Comparison of ENCODE assay signal across 1 cellular context in the genomic region with DNA sequence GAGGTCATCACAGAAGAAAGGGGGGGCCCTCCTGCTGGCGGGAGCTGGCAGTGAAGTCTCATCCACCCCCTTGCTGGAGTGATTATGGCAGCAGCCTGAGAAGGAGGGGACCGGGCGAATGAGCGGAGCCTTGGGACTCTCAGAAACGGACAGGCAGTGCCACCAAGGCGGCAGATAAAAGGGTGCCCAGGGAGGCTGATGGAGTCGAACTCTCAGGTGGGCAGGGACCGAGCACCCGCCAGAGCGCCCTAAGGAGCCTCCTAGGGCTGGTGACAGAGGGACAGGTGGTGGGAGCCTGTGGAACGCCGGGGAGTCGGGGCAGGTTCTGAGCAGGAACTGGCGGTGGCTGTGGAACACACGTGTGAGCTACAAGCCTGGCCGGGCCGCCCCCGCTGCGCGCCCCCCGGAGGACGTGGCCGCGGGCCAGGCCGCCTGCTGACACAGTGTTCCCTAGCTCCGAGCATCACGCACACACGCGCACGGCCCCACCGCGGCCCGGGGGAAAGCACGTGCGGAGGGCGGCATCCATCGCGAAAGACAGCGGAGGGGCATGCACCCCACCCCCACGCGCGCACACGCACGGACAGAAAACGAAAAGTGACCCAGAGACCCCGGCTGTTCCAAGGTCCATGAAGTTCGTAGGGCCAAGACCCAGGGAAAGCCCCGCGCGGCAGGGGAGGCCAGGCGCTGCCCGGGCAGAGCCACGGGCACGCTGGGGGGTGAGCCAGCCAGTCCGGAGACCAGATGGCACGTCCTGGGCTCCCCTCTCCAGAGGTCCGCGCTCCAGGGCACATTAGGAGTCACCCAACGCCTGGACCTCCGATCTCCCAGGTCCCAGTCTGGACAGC.
TF ChIP-seq lines count a peak whose summit lies in the region.

No MANE protein-coding gene starts in this region.

TF ChIP-seq in HepG2, 621 proteins besides CTCF, POLR2A, EP300 and RAD21 (continues in another document):
- TF ChIP-seq ZNF557 (CRISPR knock-in tag; IDR thresholded peaks at IDR 0.05), result no peak
- peak; percentile 44; the same call in 1 of the 2 replicates for TF ChIP-seq RXRA (CRISPR knock-in tag; IDR thresholded peaks at IDR 0.05)
- TF ChIP-seq, protein P1, sequence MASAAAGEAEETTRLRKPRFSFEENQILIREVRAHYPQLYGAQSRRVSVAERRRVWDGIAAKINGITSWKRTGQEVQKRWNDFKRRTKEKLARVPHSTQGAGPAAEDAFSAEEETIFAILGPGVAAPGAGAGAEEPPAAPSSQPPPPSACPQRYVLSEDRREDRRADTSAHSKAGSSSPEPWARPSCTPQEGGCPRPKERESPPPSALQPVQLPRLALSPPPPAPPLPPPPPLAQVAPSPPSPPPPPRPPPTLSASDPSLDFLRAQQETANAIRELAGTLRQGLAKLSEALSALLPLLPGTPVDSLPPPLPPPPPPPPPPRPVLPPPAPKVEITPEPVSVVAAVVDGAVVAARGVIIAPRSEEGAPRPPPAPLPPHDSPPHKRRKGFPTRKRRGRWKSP (CRISPR knock-in tag; IDR thresholded peaks at IDR 0.05), result 0 out of 2 replicates have a peak, but pooled peaks have one; percentile 15
- no peak for TF ChIP-seq FLYWCH1 (CRISPR knock-in tag; IDR thresholded peaks at IDR 0.05)
- TF ChIP-seq, protein P2, sequence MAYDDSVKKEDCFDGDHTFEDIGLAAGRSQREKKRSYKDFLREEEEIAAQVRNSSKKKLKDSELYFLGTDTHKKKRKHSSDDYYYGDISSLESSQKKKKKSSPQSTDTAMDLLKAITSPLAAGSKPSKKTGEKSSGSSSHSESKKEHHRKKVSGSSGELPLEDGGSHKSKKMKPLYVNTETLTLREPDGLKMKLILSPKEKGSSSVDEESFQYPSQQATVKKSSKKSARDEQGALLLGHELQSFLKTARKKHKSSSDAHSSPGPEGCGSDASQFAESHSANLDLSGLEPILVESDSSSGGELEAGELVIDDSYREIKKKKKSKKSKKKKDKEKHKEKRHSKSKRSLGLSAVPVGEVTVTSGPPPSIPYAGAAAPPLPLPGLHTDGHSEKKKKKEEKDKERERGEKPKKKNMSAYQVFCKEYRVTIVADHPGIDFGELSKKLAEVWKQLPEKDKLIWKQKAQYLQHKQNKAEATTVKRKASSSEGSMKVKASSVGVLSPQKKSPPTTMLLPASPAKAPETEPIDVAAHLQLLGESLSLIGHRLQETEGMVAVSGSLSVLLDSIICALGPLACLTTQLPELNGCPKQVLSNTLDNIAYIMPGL (CRISPR knock-in tag; IDR thresholded peaks at IDR 0.05; ENCODE audit: borderline replicate concordance in 1 of 2, low read depth in 1 of 2), result peak; percentile 17 to 52; a peak in 1 of 4 replicates
- peak; percentile 73 for TF ChIP-seq ZBTB7B (CRISPR knock-in tag; IDR thresholded peaks at IDR 0.05)
- 0 out of 2 replicates have a peak, but pooled peaks have one; percentile 8 for TF ChIP-seq HOXA3 (CRISPR knock-in tag; IDR thresholded peaks at IDR 0.05)
- peak; percentile 31; the same call in 1 of the 2 replicates for TF ChIP-seq ZNF329 (CRISPR knock-in tag; IDR thresholded peaks at IDR 0.05; ENCODE audit: low read depth)
- no peak for TF ChIP-seq KDM3A (CRISPR knock-in tag; IDR thresholded peaks at IDR 0.05; ENCODE audit: low read depth)
- TF ChIP-seq, protein P3, sequence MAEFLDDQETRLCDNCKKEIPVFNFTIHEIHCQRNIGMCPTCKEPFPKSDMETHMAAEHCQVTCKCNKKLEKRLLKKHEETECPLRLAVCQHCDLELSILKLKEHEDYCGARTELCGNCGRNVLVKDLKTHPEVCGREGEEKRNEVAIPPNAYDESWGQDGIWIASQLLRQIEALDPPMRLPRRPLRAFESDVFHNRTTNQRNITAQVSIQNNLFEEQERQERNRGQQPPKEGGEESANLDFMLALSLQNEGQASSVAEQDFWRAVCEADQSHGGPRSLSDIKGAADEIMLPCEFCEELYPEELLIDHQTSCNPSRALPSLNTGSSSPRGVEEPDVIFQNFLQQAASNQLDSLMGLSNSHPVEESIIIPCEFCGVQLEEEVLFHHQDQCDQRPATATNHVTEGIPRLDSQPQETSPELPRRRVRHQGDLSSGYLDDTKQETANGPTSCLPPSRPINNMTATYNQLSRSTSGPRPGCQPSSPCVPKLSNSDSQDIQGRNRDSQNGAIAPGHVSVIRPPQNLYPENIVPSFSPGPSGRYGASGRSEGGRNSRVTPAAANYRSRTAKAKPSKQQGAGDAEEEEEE (CRISPR knock-in tag; IDR thresholded peaks at IDR 0.05; ENCODE audit: borderline replicate concordance), result peak; percentile 76; the same call in 1 of the 2 replicates
- no peak for TF ChIP-seq ZNF121 (CRISPR knock-in tag; IDR thresholded peaks at IDR 0.05)
- TF ChIP-seq TCF12 (IDR thresholded peaks at IDR 0.05), result no peak
- peak; percentile 76; the same call in 1 of the 2 replicates for TF ChIP-seq TCF12 (CRISPR knock-in tag; IDR thresholded peaks at IDR 0.05)
- peak; percentile 7 for TF ChIP-seq XRCC5 (optimal IDR thresholded peaks at IDR 0.05; ENCODE audit: low read length)
- TF ChIP-seq SPEN (CRISPR knock-in tag; IDR thresholded peaks at IDR 0.05; ENCODE audit: low read depth), result peak; percentile 66
- TF ChIP-seq HNRNPLL (IDR thresholded peaks at IDR 0.05; ENCODE audit: low read depth, low read length, poor library complexity, severe bottlenecking), result no peak
- TF ChIP-seq, protein P4, sequence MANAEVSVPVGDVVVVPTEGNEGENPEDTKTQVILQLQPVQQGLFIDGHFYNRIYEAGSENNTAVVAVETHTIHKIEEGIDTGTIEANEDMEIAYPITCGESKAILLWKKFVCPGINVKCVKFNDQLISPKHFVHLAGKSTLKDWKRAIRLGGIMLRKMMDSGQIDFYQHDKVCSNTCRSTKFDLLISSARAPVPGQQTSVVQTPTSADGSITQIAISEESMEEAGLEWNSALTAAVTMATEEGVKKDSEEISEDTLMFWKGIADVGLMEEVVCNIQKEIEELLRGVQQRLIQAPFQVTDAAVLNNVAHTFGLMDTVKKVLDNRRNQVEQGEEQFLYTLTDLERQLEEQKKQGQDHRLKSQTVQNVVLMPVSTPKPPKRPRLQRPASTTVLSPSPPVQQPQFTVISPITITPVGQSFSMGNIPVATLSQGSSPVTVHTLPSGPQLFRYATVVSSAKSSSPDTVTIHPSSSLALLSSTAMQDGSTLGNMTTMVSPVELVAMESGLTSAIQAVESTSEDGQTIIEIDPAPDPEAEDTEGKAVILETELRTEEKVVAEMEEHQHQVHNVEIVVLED (CRISPR knock-in tag; IDR thresholded peaks at IDR 0.05; ENCODE audit: borderline replicate concordance), result 0 out of 2 replicates have a peak, but pooled peaks have one; percentile 12
- peak; percentile 57 for TF ChIP-seq ZFX (CRISPR knock-in tag; IDR thresholded peaks at IDR 0.05; ENCODE audit: low read depth)
- TF ChIP-seq ZNF607 (CRISPR knock-in tag; IDR thresholded peaks at IDR 0.05; ENCODE audit: borderline replicate concordance), result peak; percentile 66; the same call in 1 of the 2 replicates
- peak; percentile 42; the same call in 1 of the 2 replicates for TF ChIP-seq ERF (CRISPR knock-in tag; IDR thresholded peaks at IDR 0.05)
- TF ChIP-seq, protein P5, sequence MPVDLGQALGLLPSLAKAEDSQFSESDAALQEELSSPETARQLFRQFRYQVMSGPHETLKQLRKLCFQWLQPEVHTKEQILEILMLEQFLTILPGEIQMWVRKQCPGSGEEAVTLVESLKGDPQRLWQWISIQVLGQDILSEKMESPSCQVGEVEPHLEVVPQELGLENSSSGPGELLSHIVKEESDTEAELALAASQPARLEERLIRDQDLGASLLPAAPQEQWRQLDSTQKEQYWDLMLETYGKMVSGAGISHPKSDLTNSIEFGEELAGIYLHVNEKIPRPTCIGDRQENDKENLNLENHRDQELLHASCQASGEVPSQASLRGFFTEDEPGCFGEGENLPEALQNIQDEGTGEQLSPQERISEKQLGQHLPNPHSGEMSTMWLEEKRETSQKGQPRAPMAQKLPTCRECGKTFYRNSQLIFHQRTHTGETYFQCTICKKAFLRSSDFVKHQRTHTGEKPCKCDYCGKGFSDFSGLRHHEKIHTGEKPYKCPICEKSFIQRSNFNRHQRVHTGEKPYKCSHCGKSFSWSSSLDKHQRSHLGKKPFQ (CRISPR knock-in tag; IDR thresholded peaks at IDR 0.05; ENCODE audit: insufficient replicate concordance), result peak; percentile 52
- peak; percentile 47 for TF ChIP-seq EED (CRISPR knock-in tag; IDR thresholded peaks at IDR 0.05)
- 0 out of 2 replicates have a peak, but pooled peaks have one; percentile 7 for TF ChIP-seq ZKSCAN8 (CRISPR knock-in tag; IDR thresholded peaks at IDR 0.05; ENCODE audit: borderline replicate concordance)
- 0 out of 2 replicates have a peak, but pooled peaks have one; percentile 8 for TF ChIP-seq MAF1 (CRISPR knock-in tag; IDR thresholded peaks at IDR 0.05; ENCODE audit: borderline replicate concordance)
- peak; percentile 77 for TF ChIP-seq HNRNPL (IDR thresholded peaks at IDR 0.05; ENCODE audit: low read depth, low read length)
- TF ChIP-seq MAFG (CRISPR knock-in tag; IDR thresholded peaks at IDR 0.05), result no peak
- TF ChIP-seq, protein P6, sequence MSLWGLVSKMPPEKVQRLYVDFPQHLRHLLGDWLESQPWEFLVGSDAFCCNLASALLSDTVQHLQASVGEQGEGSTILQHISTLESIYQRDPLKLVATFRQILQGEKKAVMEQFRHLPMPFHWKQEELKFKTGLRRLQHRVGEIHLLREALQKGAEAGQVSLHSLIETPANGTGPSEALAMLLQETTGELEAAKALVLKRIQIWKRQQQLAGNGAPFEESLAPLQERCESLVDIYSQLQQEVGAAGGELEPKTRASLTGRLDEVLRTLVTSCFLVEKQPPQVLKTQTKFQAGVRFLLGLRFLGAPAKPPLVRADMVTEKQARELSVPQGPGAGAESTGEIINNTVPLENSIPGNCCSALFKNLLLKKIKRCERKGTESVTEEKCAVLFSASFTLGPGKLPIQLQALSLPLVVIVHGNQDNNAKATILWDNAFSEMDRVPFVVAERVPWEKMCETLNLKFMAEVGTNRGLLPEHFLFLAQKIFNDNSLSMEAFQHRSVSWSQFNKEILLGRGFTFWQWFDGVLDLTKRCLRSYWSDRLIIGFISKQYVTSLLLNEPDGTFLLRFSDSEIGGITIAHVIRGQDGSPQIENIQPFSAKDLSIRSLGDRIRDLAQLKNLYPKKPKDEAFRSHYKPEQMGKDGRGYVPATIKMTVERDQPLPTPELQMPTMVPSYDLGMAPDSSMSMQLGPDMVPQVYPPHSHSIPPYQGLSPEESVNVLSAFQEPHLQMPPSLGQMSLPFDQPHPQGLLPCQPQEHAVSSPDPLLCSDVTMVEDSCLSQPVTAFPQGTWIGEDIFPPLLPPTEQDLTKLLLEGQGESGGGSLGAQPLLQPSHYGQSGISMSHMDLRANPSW (CRISPR knock-in tag; IDR thresholded peaks at IDR 0.05; ENCODE audit: borderline replicate concordance), result peak; percentile 2; the same call in 1 of the 2 replicates
- TF ChIP-seq POLR2AphosphoS5 (IDR thresholded peaks at IDR 0.05; ENCODE audit: low read depth, low read length), result peak; percentile 3; the same call in 1 of the 2 replicates
- TF ChIP-seq YEATS4 (CRISPR knock-in tag; IDR thresholded peaks at IDR 0.05; ENCODE audit: borderline replicate concordance), result peak; percentile 8; the same call in 1 of the 2 replicates
- TF ChIP-seq SRSF1 (optimal IDR thresholded peaks at IDR 0.05; ENCODE audit: low read depth, low read length), result peak; percentile 5
- TF ChIP-seq ZNF317 (CRISPR knock-in tag; IDR thresholded peaks at IDR 0.05), result peak; percentile 57; the same call in 1 of the 2 replicates
- TF ChIP-seq ZFP82 (CRISPR knock-in tag; IDR thresholded peaks at IDR 0.05; ENCODE audit: borderline replicate concordance), result no peak
- peak; percentile 68; the same call in 1 of the 2 replicates for TF ChIP-seq WIZ (CRISPR knock-in tag; IDR thresholded peaks at IDR 0.05)
- TF ChIP-seq SP2 (CRISPR knock-in tag; IDR thresholded peaks at IDR 0.05), result peak; percentile 44
- 0 out of 2 replicates have a peak, but pooled peaks have one; percentile 13 for TF ChIP-seq ZNF749 (CRISPR knock-in tag; IDR thresholded peaks at IDR 0.05; ENCODE audit: borderline replicate concordance)
- 0 out of 2 replicates have a peak, but pooled peaks have one; percentile 24 for TF ChIP-seq SAFB2 (CRISPR knock-in tag; IDR thresholded peaks at IDR 0.05; ENCODE audit: borderline replicate concordance, low read depth)
- no peak for TF ChIP-seq ZNF619 (CRISPR knock-in tag; IDR thresholded peaks at IDR 0.05)
- no peak; the same call in 1 of the 2 replicates for TF ChIP-seq ZNF335 (CRISPR knock-in tag; IDR thresholded peaks at IDR 0.05)
- no peak for TF ChIP-seq ZNF10 (CRISPR knock-in tag; IDR thresholded peaks at IDR 0.05; ENCODE audit: borderline replicate concordance, low read depth)
- TF ChIP-seq SOX6 (IDR thresholded peaks at IDR 0.05), result no peak
- TF ChIP-seq SOX6 (CRISPR knock-in tag; IDR thresholded peaks at IDR 0.05), result 0 out of 2 replicates have a peak, but pooled peaks have one; percentile 9
- TF ChIP-seq, protein P7, sequence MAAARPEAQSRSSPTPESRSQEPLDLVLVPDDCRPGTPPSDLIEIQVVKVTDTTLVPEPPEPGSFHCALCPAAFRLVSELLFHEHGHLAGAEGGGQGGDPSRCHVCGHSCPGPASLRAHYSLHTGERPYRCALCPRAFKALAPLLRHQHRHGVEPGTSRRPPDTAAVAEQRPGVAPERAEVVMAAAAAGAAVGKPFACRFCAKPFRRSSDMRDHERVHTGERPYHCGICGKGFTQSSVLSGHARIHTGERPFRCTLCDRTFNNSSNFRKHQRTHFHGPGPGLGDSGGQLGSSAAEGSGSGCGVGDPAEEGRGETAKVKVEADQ (CRISPR knock-in tag; IDR thresholded peaks at IDR 0.05; ENCODE audit: borderline replicate concordance), result peak; percentile 75; the same call in 1 of the 2 replicates
- no peak for TF ChIP-seq SOX13 (IDR thresholded peaks at IDR 0.05)
- TF ChIP-seq SOX13 (CRISPR knock-in tag; conservative IDR thresholded peaks at IDR 0.05 in 1 of 2, IDR thresholded peaks at IDR 0.05 in 1 of 2), result 0 out of 4 replicates have a peak, but pooled peaks of 1 of the 2 experiments have one; percentile 26
- TF ChIP-seq, protein P8, sequence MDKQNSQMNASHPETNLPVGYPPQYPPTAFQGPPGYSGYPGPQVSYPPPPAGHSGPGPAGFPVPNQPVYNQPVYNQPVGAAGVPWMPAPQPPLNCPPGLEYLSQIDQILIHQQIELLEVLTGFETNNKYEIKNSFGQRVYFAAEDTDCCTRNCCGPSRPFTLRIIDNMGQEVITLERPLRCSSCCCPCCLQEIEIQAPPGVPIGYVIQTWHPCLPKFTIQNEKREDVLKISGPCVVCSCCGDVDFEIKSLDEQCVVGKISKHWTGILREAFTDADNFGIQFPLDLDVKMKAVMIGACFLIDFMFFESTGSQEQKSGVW (CRISPR knock-in tag; IDR thresholded peaks at IDR 0.05; ENCODE audit: borderline replicate concordance), result no peak
- TF ChIP-seq ZNF616 (CRISPR knock-in tag; IDR thresholded peaks at IDR 0.05; ENCODE audit: low read depth), result 0 out of 2 replicates have a peak, but pooled peaks have one; percentile 74
- TF ChIP-seq ZNF282 (IDR thresholded peaks at IDR 0.05; ENCODE audit: partially characterized antibody), result no peak
- TF ChIP-seq, protein P9, sequence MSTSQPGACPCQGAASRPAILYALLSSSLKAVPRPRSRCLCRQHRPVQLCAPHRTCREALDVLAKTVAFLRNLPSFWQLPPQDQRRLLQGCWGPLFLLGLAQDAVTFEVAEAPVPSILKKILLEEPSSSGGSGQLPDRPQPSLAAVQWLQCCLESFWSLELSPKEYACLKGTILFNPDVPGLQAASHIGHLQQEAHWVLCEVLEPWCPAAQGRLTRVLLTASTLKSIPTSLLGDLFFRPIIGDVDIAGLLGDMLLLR (CRISPR knock-in tag; IDR thresholded peaks at IDR 0.05), result peak; percentile 85
- peak; percentile 90 for TF ChIP-seq HIVEP1 (CRISPR knock-in tag; IDR thresholded peaks at IDR 0.05)
- TF ChIP-seq DPF2 (CRISPR knock-in tag; IDR thresholded peaks at IDR 0.05; ENCODE audit: borderline replicate concordance, low read depth), result peak; percentile 40; the same call in 1 of the 2 replicates
- 0 out of 2 replicates have a peak, but pooled peaks have one; percentile 16 for TF ChIP-seq POGZ (CRISPR knock-in tag; IDR thresholded peaks at IDR 0.05)
- peak; percentile 34; the same call in 1 of the 2 replicates for TF ChIP-seq ARNTL (CRISPR knock-in tag; IDR thresholded peaks at IDR 0.05)
